Comparison of ENCODE assay signal across 17 cellular contexts in genomic region chr2:149125031-149125725, GRCh38.
DNase-seq lines count a peak whose midpoint lies in the region; ATAC-seq and TF ChIP-seq lines count a peak whose summit lies in the region.
"Had no signal": no experiment of that assay in that cellular context is flagged by ENCODE, and none has a peak within 500 bp of the region (broad histone marks: within the 10 kb centered on the region; RNA-seq: fewer than 3 reads in every experiment).

No MANE protein-coding gene starts in this region.

- no peaks in the 10 kb centered on the region for H3K36me3 ChIP-seq in hepatocyte (replicated peaks; ENCODE audit: insufficient read depth, low read depth)
- no peaks in the 10 kb centered on the region for H3K36me3 ChIP-seq in upper lobe of right lung
- H3K36me3 ChIP-seq: suprapubic skin had no signal

- peak; percentile 11 for DNase-seq in NCI-H1436 (lab: John Stamatoyannopoulos, UW)
- no peak for DNase-seq in NCI-H1436 treated with DMSO at 0.1 percent for 48 hours (lab: John Stamatoyannopoulos, UW)
- peak; percentile 67 for DNase-seq in NCI-H510A (lab: John Stamatoyannopoulos, UW)
- DNase-seq in hepatocyte (ENCODE audit: low spot score): peak; percentile 52
- DNase-seq in upper lobe of right lung: no peak
- no peak for DNase-seq in GF-D8 (lab: John Stamatoyannopoulos, UW)
- DNase-seq in DMS 273 (lab: John Stamatoyannopoulos, UW; ENCODE audit: unreplicated experiment): no peak
- DNase-seq: 8988T; activated CD4-positive, alpha-beta memory T cell treated with anti-CD3 and anti-CD28 coated beads, Interleukin-2, amount 10 ng/mL, durations not matched to agents 7 days and 5 days; caudate nucleus; foreskin melanocyte; Kasumi-1; PC-3 had no signal

- no peak overlapping the region for H2AFZ ChIP-seq in hepatocyte

- H3K9me3 ChIP-seq in hepatocyte (ENCODE audit: low read depth): no peaks in the 10 kb centered on the region
- no peaks in the 10 kb centered on the region for H3K9me3 ChIP-seq in upper lobe of right lung
- H3K9me3 ChIP-seq: suprapubic skin had no signal

- H3K27ac ChIP-seq in hepatocyte: peak overlapping the region; percentile 69
- no peak overlapping the region for H3K27ac ChIP-seq in upper lobe of right lung
- H3K27ac ChIP-seq: suprapubic skin had no signal

- no peak for TF ChIP-seq CTCF in hepatocyte (IDR thresholded peaks at IDR 0.05; ENCODE audit: poor library complexity)
- no peak for TF ChIP-seq CTCF in upper lobe of right lung (IDR thresholded peaks at IDR 0.05)

- H3K4me1 ChIP-seq in hepatocyte (ENCODE audit: insufficient read depth) (peaks cover 16% of the 10 kb centered on the region), upper lobe of right lung (no peaks in the 10 kb centered on the region)
- H3K4me1 ChIP-seq: suprapubic skin had no signal

- ATAC-seq in upper lobe of right lung: peak; percentile 65
- no peak for ATAC-seq in HG02852 (IDR thresholded peaks at IDR 0.05; ENCODE audit: unreplicated experiment)
- ATAC-seq: GM12878, PC-3 had no signal

- 49% methylated on average over 6 of the region's 6 CpGs for WGBS in hepatocyte (ENCODE audit: low lambda C conversion rate, missing lambda C conversion rate)

- H4K20me1 ChIP-seq in hepatocyte (ENCODE audit: insufficient read depth, poor library complexity, severe bottlenecking): no peaks in the 10 kb centered on the region

- peak overlapping the region; percentile 50 for H3K4me2 ChIP-seq in hepatocyte

- intact Hi-C loops in upper lobe of right lung (cut with DNase I): no loop called here

- no peaks in the 10 kb centered on the region for H3K79me2 ChIP-seq in hepatocyte

- no peaks in the 10 kb centered on the region for H3K27me3 ChIP-seq in hepatocyte
- no peaks in the 10 kb centered on the region for H3K27me3 ChIP-seq in upper lobe of right lung
- H3K27me3 ChIP-seq: suprapubic skin had no signal

- H3K4me3 ChIP-seq in hepatocyte (no peak overlapping the region), upper lobe of right lung (no peak overlapping the region)
- H3K4me3 ChIP-seq: GM12878, lung, suprapubic skin had no signal

- no peaks in the 10 kb centered on the region for H3K9me2 ChIP-seq in hepatocyte (replicated peaks; ENCODE audit: insufficient read depth)

Comparison
In these comparisons a context has a peak if more than half of its experiments do, and no peak if none do; other contexts are left out.
1. DNase-seq: peak in NCI-H1436 (single experiment), NCI-H510A (single experiment) and hepatocyte (single experiment); none in NCI-H1436 treated with DMSO at 0.1 percent for 48 hours (single experiment), upper lobe of right lung (single experiment), GF-D8 (single experiment) and DMS 273 (single experiment).